2 cellular contexts compared by ENCODE assay signal in genomic region chr3:13205567-13206143, GRCh38.
TF ChIP-seq lines count a peak whose summit lies in the region.

No MANE protein-coding gene starts in this region.

TF ChIP-seq in HepG2, 621 proteins besides CTCF, POLR2A, EP300 and RAD21 (continued from another document):
- TF ChIP-seq ZNF614 (CRISPR knock-in tag; IDR thresholded peaks at IDR 0.05; ENCODE audit: borderline replicate concordance) (no peak), ZNF816 (CRISPR knock-in tag; IDR thresholded peaks at IDR 0.05; ENCODE audit: borderline replicate concordance) (no peak), SRSF1 (optimal IDR thresholded peaks at IDR 0.05; ENCODE audit: low read depth, low read length) (no peak), CEBPG (CRISPR knock-in tag; IDR thresholded peaks at IDR 0.05) (no peak), ZSCAN12 (CRISPR knock-in tag; IDR thresholded peaks at IDR 0.05) (no peak), EZH2 (conservative IDR thresholded peaks at IDR 0.05; ENCODE audit: low read depth, low read length) (no peak), TRIM22 (IDR thresholded peaks at IDR 0.05) (peak; percentile 21; the same call in 1 of the 2 replicates), ATM (IDR thresholded peaks at IDR 0.05; ENCODE audit: borderline replicate concordance) (no peak)

TF ChIP-seq in H1, 55 proteins besides CTCF, POLR2A, EP300 and RAD21 (continued from another document):
- TF ChIP-seq SIRT6 (IDR thresholded peaks at IDR 0.05; ENCODE audit: low read length) = no peak
- no peak for TF ChIP-seq TEAD4 (IDR thresholded peaks at IDR 0.05; ENCODE audit: low read depth, low read length)
